2 cellular contexts compared by ENCODE assay signal in the genomic region with DNA sequence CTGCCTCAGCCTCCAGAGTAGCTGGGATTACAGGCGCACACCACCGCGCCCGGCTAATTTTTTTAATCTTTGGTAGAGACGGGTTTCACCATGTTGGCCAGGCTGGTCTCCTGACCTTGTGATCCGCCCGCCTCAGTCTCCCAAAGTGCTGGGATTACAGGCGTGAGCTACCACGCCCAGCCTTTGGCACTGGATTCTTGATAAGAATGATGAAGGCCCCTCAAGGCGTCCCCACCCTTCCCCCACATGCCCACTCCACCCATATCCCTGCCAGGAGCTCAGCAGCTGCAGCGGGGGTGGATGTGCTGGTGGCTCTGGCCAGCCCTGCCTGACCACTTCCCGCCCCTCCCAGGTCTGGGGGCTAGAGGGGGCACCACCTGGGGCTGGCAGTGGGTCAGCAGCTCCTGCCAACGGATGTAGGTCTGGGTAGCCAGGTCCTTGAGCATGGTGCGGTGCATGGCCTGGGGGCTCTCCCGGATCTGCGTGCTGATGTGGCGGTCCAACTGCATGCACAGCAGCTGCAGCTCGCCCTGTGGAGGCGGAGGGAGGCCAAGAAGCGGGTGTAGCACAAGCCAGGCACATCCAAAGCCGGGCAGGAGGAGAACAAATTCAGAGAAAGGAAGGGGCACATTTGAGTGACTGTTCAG.
TF ChIP-seq lines count a peak whose summit lies in the region.

No MANE protein-coding gene starts in this region.

TF ChIP-seq in HepG2, 621 proteins besides CTCF, POLR2A, EP300 and RAD21:
- TF ChIP-seq, protein P1, sequence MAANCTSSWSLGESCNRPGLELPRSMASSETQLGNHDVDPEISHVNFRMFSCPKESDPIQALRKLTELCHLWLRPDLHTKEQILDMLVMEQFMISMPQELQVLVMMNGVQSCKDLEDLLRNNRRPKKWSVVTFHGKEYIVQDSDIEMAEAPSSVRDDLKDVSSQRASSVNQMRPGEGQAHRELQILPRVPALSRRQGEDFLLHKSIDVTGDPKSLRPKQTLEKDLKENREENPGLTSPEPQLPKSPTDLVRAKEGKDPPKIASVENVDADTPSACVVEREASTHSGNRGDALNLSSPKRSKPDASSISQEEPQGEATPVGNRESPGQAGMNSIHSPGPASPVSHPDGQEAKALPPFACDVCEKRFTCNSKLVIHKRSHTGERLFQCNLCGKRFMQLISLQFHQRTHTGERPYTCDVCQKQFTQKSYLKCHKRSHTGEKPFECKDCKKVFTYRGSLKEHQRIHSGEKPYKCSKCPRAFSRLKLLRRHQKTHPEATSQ (CRISPR knock-in tag; IDR thresholded peaks at IDR 0.05; ENCODE audit: borderline replicate concordance): no peak
- TF ChIP-seq GABPB1 (CRISPR knock-in tag; IDR thresholded peaks at IDR 0.05) (0 out of 2 replicates have a peak, but pooled peaks have one; percentile 13), TAF1 (CRISPR knock-in tag; IDR thresholded peaks at IDR 0.05) (no peak), NKX3-1 (CRISPR knock-in tag; IDR thresholded peaks at IDR 0.05) (no peak)

TF ChIP-seq in K562, 482 proteins besides CTCF, POLR2A, EP300 and RAD21:
- TF ChIP-seq ZBTB33 (CRISPR knock-in tag; IDR thresholded peaks at IDR 0.05): peak; percentile 94
- TF ChIP-seq CXXC5 (CRISPR knock-in tag; IDR thresholded peaks at IDR 0.05): no peak
- no peak for TF ChIP-seq ZKSCAN8 (CRISPR knock-in tag; IDR thresholded peaks at IDR 0.05)
- TF ChIP-seq PTBP1 (IDR thresholded peaks at IDR 0.05; ENCODE audit: low read depth, low read length): 0 out of 2 replicates have a peak, but pooled peaks have one; percentile 15
- peak; percentile 76 for TF ChIP-seq RBM22 (IDR thresholded peaks at IDR 0.05; ENCODE audit: low read depth, low read length, poor library complexity, severe bottlenecking)
- TF ChIP-seq COPS2 (conservative IDR thresholded peaks at IDR 0.05): no peak
- TF ChIP-seq JUND (IDR thresholded peaks at IDR 0.05; ENCODE audit: borderline replicate concordance, low read depth, low read length): no peak
- TF ChIP-seq JUND (tag; IDR thresholded peaks at IDR 0.05; ENCODE audit: borderline replicate concordance, low read depth, low read length): no peak
- peak; percentile 52 for TF ChIP-seq RBFOX2 (IDR thresholded peaks at IDR 0.05; ENCODE audit: low read depth, low read length)
- no peak for TF ChIP-seq ETS2 (tag; IDR thresholded peaks at IDR 0.05; ENCODE audit: borderline replicate concordance, poor library complexity, severe bottlenecking)
- peak; percentile 19; the same call in 1 of the 2 replicates for TF ChIP-seq MYNN (IDR thresholded peaks at IDR 0.05)
- no peak for TF ChIP-seq MYNN (CRISPR knock-in tag; IDR thresholded peaks at IDR 0.05)
- TF ChIP-seq SMARCB1 (IDR thresholded peaks at IDR 0.05; ENCODE audit: insufficient read length, low read depth): no peak
- TF ChIP-seq POLR2G (IDR thresholded peaks at IDR 0.05; ENCODE audit: low read depth, low read length): peak; percentile 74
